ENCODE assay signal across 25 cellular contexts in genomic region chrX:45830343-45830742, GRCh38.
DNase-seq lines count a peak whose midpoint lies in the region; ATAC-seq, FAIRE-seq and TF ChIP-seq lines count a peak whose summit lies in the region.
"Had no signal": no experiment of that assay in that cellular context is flagged by ENCODE, and none has a peak within 500 bp of the region (broad histone marks: within the 10 kb centered on the region; RNA-seq: fewer than 3 reads in every experiment).

No MANE protein-coding gene starts in this region.

- H3K4me3 Mint-ChIP-seq in CD4-positive, CD25-positive, alpha-beta regulatory T cell: peak overlapping the region; percentile 1 to 53 (median 10)
- no peak overlapping the region for H3K4me3 Mint-ChIP-seq in Caco-2 (ENCODE audit: unreplicated experiment)
- peak overlapping the region; percentile 24; the same call in 1 of the 2 replicates for H3K4me3 Mint-ChIP-seq in WTC11

- POLR2A ChIA-PET in Caco-2 (lab: Charles Lee) (no interaction called here), WTC11 (lab: Charles Lee) (no interaction called here)

- H3K4me3 ChIP-seq in CD4-positive, CD25-positive, alpha-beta regulatory T cell (ENCODE audit: low read depth, low read length): peak overlapping the region; percentile 47
- no peak overlapping the region for H3K4me3 ChIP-seq in Caco-2 (ENCODE audit: low read depth, low read length)
- no peak overlapping the region for H3K4me3 ChIP-seq in bronchial epithelial cell (ENCODE audit: low read depth, low read length)
- H3K4me3 ChIP-seq: SJSA1, upper lobe of right lung had no signal

- peaks cover 3 to 28% (median 12%) of the 10 kb centered on the region in 4 donors for H3K4me1 Mint-ChIP-seq in CD4-positive, CD25-positive, alpha-beta regulatory T cell
- H3K4me1 Mint-ChIP-seq in Caco-2 (ENCODE audit: low read depth, unreplicated experiment) (peaks cover 7% of the 10 kb centered on the region), WTC11 (peaks cover 51% of the 10 kb centered on the region)

- H3K4me1 ChIP-seq in CD4-positive, CD25-positive, alpha-beta regulatory T cell (ENCODE audit: control insufficient read depth, insufficient read depth, low read length, poor library complexity, severe bottlenecking): peaks cover 7% of the 10 kb centered on the region
- H3K4me1 ChIP-seq in Caco-2: no peaks in the 10 kb centered on the region
- H3K4me1 ChIP-seq: SJSA1, upper lobe of right lung had no signal

- H3K27me3 ChIP-seq in CD4-positive, CD25-positive, alpha-beta regulatory T cell (ENCODE audit: control insufficient read depth, insufficient read depth, low read length): no peaks in the 10 kb centered on the region
- H3K27me3 ChIP-seq in Caco-2 (replicated peaks; ENCODE audit: control insufficient read depth, insufficient read depth, low read length) (no peaks in the 10 kb centered on the region), bronchial epithelial cell (ENCODE audit: control insufficient read depth, insufficient read depth, low read length) (no peaks in the 10 kb centered on the region)
- H3K27me3 ChIP-seq: brain microvascular endothelial cell, SJSA1, upper lobe of right lung had no signal

- no peaks in the 10 kb centered on the region for H3K27me3 Mint-ChIP-seq in CD4-positive, CD25-positive, alpha-beta regulatory T cell
- H3K27me3 Mint-ChIP-seq in Caco-2 (ENCODE audit: insufficient read depth, unreplicated experiment): no peaks in the 10 kb centered on the region
- no peaks in the 10 kb centered on the region for H3K27me3 Mint-ChIP-seq in WTC11 (ENCODE audit: low read depth)

- no peak for TF ChIP-seq CTCF in Caco-2 (IDR thresholded peaks at IDR 0.05; ENCODE audit: insufficient read depth in 1 of 2, low read depth in 1 of 2, low read length in 1 of 2, severe bottlenecking in 1 of 2, unreplicated experiment in 1 of 2)
- no peak for TF ChIP-seq CTCF in WTC11 (IDR thresholded peaks at IDR 0.05)
- TF ChIP-seq CTCF in bronchial epithelial cell (IDR thresholded peaks at IDR 0.05; ENCODE audit: insufficient read depth, low read length, severe bottlenecking): no peak

- FAIRE-seq in bronchial epithelial cell (lab: Jason Lieb, UNC): no peak
- FAIRE-seq: endothelial cell of umbilical vein, HTR-8/SVneo, islet of Langerhans, small intestine had no signal

- H3K27ac Mint-ChIP-seq in CD4-positive, CD25-positive, alpha-beta regulatory T cell: peak overlapping the region; percentile 0 to 87 (median 82)
- peak overlapping the region; percentile 4 for H3K27ac Mint-ChIP-seq in Caco-2 (ENCODE audit: unreplicated experiment)
- peak overlapping the region; percentile 67 for H3K27ac Mint-ChIP-seq in WTC11

- no peaks in the 10 kb centered on the region for H3K9me3 ChIP-seq in CD4-positive, CD25-positive, alpha-beta regulatory T cell (ENCODE audit: control insufficient read depth in 2 of 2, low read length in 2 of 2)
- H3K9me3 ChIP-seq in Caco-2: no peaks in the 10 kb centered on the region
- H3K9me3 ChIP-seq: SJSA1, upper lobe of right lung had no signal

- DNase-seq in CD4-positive, CD25-positive, alpha-beta regulatory T cell: no peak
- DNase-seq in Caco-2 (no peak), WTC11 (ENCODE audit: low spot score) (no peak), bronchial epithelial cell (ENCODE audit: low read depth) (peak; percentile 30), Kasumi-1 (lab: John Stamatoyannopoulos, UW) (no peak), islet precursor cell (no peak)
- DNase-seq: brain microvascular endothelial cell; CD8-positive, alpha-beta memory T cell; cortex of kidney; DMS79; hippocampal formation; NCI-H1092 treated with DMSO at 0.1 percent for 48 hours; NCI-H2029 treated with DMSO at 0.1 percent for 48 hours; nucleus accumbens; small intestine; stimulated activated CD4-positive, alpha-beta T cell treated with anti-CD3 and anti-CD28 coated beads, Interleukin-2, amount 100 ng/mL, for 48 hours; upper lobe of right lung; WERI-Rb-1 had no signal

- ATAC-seq in CD4-positive, CD25-positive, alpha-beta regulatory T cell (ENCODE audit: low read depth in 2 of 2): no peak
- ATAC-seq in WTC11 (no peak), HG03280 (IDR thresholded peaks at IDR 0.05; ENCODE audit: unreplicated experiment) (no peak), GM18867 (IDR thresholded peaks at IDR 0.05; ENCODE audit: unreplicated experiment) (no peak)
- ATAC-seq: Panc1, upper lobe of right lung had no signal

- intact Hi-C loops in Caco-2 (cut with micrococcal nuclease; ENCODE audit: unreplicated experiment): no loop called here

- H3K27ac ChIP-seq in CD4-positive, CD25-positive, alpha-beta regulatory T cell (ENCODE audit: insufficient read depth, low read length, poor library complexity, severe bottlenecking): no peak overlapping the region
- H3K27ac ChIP-seq: brain microvascular endothelial cell, SJSA1, upper lobe of right lung, WERI-Rb-1 had no signal

- peaks cover 3% of the 10 kb centered on the region for H3K36me3 Mint-ChIP-seq in CD4-positive, CD25-positive, alpha-beta regulatory T cell
- H3K36me3 Mint-ChIP-seq in Caco-2 (ENCODE audit: insufficient read depth, unreplicated experiment): peaks cover 40% of the 10 kb centered on the region
- H3K36me3 Mint-ChIP-seq in WTC11: peaks cover 13% of the 10 kb centered on the region
- H3K36me3 Mint-ChIP-seq: CD8-positive, alpha-beta memory T cell had no signal

- H3K9me3 Mint-ChIP-seq in CD4-positive, CD25-positive, alpha-beta regulatory T cell: no peaks in the 10 kb centered on the region
- H3K9me3 Mint-ChIP-seq in Caco-2 (ENCODE audit: unreplicated experiment) (no peaks in the 10 kb centered on the region), WTC11 (no peaks in the 10 kb centered on the region)

- BruUV-seq in Caco-2 (replicated peaks; lab: Mats Ljungman, UMichigan): no TSS peak

- no peaks in the 10 kb centered on the region for H3K36me3 ChIP-seq in CD4-positive, CD25-positive, alpha-beta regulatory T cell (ENCODE audit: control insufficient read depth, insufficient read depth, low read length)
- no peaks in the 10 kb centered on the region for H3K36me3 ChIP-seq in Caco-2 (ENCODE audit: control insufficient read depth, insufficient read depth, low read length)
- H3K36me3 ChIP-seq in bronchial epithelial cell (ENCODE audit: control insufficient read depth, insufficient read depth, low read length): no peaks in the 10 kb centered on the region
- H3K36me3 ChIP-seq: brain microvascular endothelial cell, SJSA1, upper lobe of right lung, WERI-Rb-1 had no signal

- CTCF ChIA-PET in Caco-2 (lab: Charles Lee) (no interaction called here), WTC11 (lab: Charles Lee) (interaction anchor here (1.4 kb wide), 1 partner anchor 28 kb away, joined by 4 read pairs; no protein-coding TSS in a partner anchor)

TF ChIP-seq in WTC11, 78 proteins besides CTCF, POLR2A, EP300 and RAD21:
- no peak for TF ChIP-seq SOX15 (CRISPR knock-in tag; IDR thresholded peaks at IDR 0.05)
- TF ChIP-seq NR1H2 (CRISPR knock-in tag; IDR thresholded peaks at IDR 0.05): no peak
- TF ChIP-seq IRF2 (CRISPR knock-in tag; IDR thresholded peaks at IDR 0.05; ENCODE audit: borderline replicate concordance, low read depth): no peak
- no peak for TF ChIP-seq JAZF1 (CRISPR knock-in tag; IDR thresholded peaks at IDR 0.05)
- no peak for TF ChIP-seq CREB1 (CRISPR knock-in tag; IDR thresholded peaks at IDR 0.05)
- no peak for TF ChIP-seq CBFB (CRISPR knock-in tag; IDR thresholded peaks at IDR 0.05; ENCODE audit: low read depth)
- TF ChIP-seq ZNF423 (CRISPR knock-in tag; IDR thresholded peaks at IDR 0.05): no peak
- no peak for TF ChIP-seq ZBTB43 (CRISPR knock-in tag; IDR thresholded peaks at IDR 0.05)
- TF ChIP-seq TEAD4 (CRISPR knock-in tag; IDR thresholded peaks at IDR 0.05): no peak
- TF ChIP-seq ELF4 (CRISPR knock-in tag; IDR thresholded peaks at IDR 0.05; ENCODE audit: low read depth): no peak
- no peak for TF ChIP-seq HMGXB4 (CRISPR knock-in tag; IDR thresholded peaks at IDR 0.05)
- no peak for TF ChIP-seq ZNF232 (CRISPR knock-in tag; IDR thresholded peaks at IDR 0.05)
- TF ChIP-seq GTF2I (CRISPR knock-in tag; conservative IDR thresholded peaks at IDR 0.05): no peak
- TF ChIP-seq MXD4 (CRISPR knock-in tag; IDR thresholded peaks at IDR 0.05; ENCODE audit: borderline replicate concordance): no peak

Comparison
In these comparisons a context has a peak if more than half of its experiments do, and no peak if none do; other contexts are left out.
1. H3K27ac Mint-ChIP-seq: peak in every context shown above with its lines; median percentile 82 in CD4-positive, CD25-positive, alpha-beta regulatory T cell; 67 in WTC11; 4 in Caco-2.